In genomic region chr4:152776352-152776751, GRCh38 we compare ENCODE assay signal across 18 cellular contexts. TPM values are rescaled to one million over a fixed set of nuclear protein-coding genes. Genes with fewer than 3 reads are reported as not detected.
DNase-seq lines count a peak whose midpoint lies in the region; ATAC-seq, FAIRE-seq and TF ChIP-seq lines count a peak whose summit lies in the region.
"Had no signal": no experiment of that assay in that cellular context is flagged by ENCODE, and none has a peak within 500 bp of the region (broad histone marks: within the 10 kb centered on the region; RNA-seq: fewer than 3 reads in every experiment).

No MANE protein-coding gene starts in this region.

- H3K27me3 ChIP-seq in brain microvascular endothelial cell (replicated peaks) = no peaks in the 10 kb centered on the region

- DNase-seq in NCI-H226 (peak; percentile 36), brain microvascular endothelial cell (peak; percentile 1), fibroblast of the aortic adventitia (ENCODE audit: low read depth) (peak; percentile 5), amygdala (lab: John Stamatoyannopoulos, UW) (no peak), GM03348 (ENCODE audit: low spot score) (no peak)
- no peak for DNase-seq in activated T-cell treated with anti-CD3 and anti-CD28 coated beads, Interleukin-2, amount 50 U/mL, for 48 hours
- DNase-seq: 8988T, C1 segment of cervical spinal cord, COR-L47, NCI-H1048, NCI-H2107, NCI-H345 had no signal

- no peaks in the 10 kb centered on the region for H3K36me3 ChIP-seq in brain microvascular endothelial cell (replicated peaks)

- no peak overlapping the region for H3K27ac ChIP-seq in brain microvascular endothelial cell
- H3K27ac ChIP-seq: SK-N-MC had no signal

- no peak for ATAC-seq in GM18858 (IDR thresholded peaks at IDR 0.05; ENCODE audit: unreplicated experiment)
- ATAC-seq: HCT116, K562 had no signal

- in situ Hi-C loops in brain microvascular endothelial cell (cut with HindIII; ENCODE audit: low pct_ligation_motif_present, low sequenced_read_pairs) = no loop called here

- FAIRE-seq in A204.1 (lab: Jason Lieb, UNC) = peak; percentile 6
- FAIRE-seq: GM18507, K562 had no signal

- no peak for TF ChIP-seq CTCF in brain microvascular endothelial cell (IDR thresholded peaks at IDR 0.05; ENCODE audit: low read depth, low read length, missing control alignments)
- TF ChIP-seq CTCF in fibroblast of the aortic adventitia (IDR thresholded peaks at IDR 0.05; ENCODE audit: insufficient read depth, low read length) = no peak

- no peak overlapping the region for H3K4me3 ChIP-seq in brain microvascular endothelial cell (ENCODE audit: low read depth, low read length)
- no peak overlapping the region for H3K4me3 ChIP-seq in fibroblast of the aortic adventitia (ENCODE audit: low read depth, low read length)
- H3K4me3 ChIP-seq: K562, SK-N-MC had no signal

RNA-seq across cellular contexts. Expression of gene TIGD4, which starts 3.2 kb away (rescaled TPM):
- 0.25 and 0.27 TPM in 2 replicates for total RNA-seq in fibroblast of the aortic adventitia (ENCODE audit: low replicate concordance)

RNA-seq across cellular contexts. Expression of gene ARFIP1, which starts 3.4 kb away (rescaled TPM):
- total RNA-seq in fibroblast of the aortic adventitia (ENCODE audit: low replicate concordance) = 55.5 and 66.6 TPM in 2 replicates

Comparison
In these comparisons a context has a peak if more than half of its experiments do, and no peak if none do; other contexts are left out.
1. DNase-seq: peak in NCI-H226 (single experiment), brain microvascular endothelial cell (single experiment) and fibroblast of the aortic adventitia (single experiment); none in activated T-cell treated with anti-CD3 and anti-CD28 coated beads, Interleukin-2, amount 50 U/mL, for 48 hours (0 of 2), amygdala (0 of 56) and GM03348 (single experiment).